In genomic region chr3:148930785-148931184, GRCh38 we compare ENCODE assay signal across 15 cellular contexts.
DNase-seq lines count a peak whose midpoint lies in the region; ATAC-seq and TF ChIP-seq lines count a peak whose summit lies in the region.
"Had no signal": no experiment of that assay in that cellular context is flagged by ENCODE, and none has a peak within 500 bp of the region (broad histone marks: within the 10 kb centered on the region; RNA-seq: fewer than 3 reads in every experiment).

No MANE protein-coding gene starts in this region.

- H3K9me3 ChIP-seq in upper lobe of left lung (no peaks in the 10 kb centered on the region), transverse colon (no peaks in the 10 kb centered on the region), PC-9 (ENCODE audit: insufficient read depth, low read depth) (no peaks in the 10 kb centered on the region)
- H3K9me3 ChIP-seq: stomach, uterus had no signal

- TF ChIP-seq POLR2A in upper lobe of left lung (IDR thresholded peaks at IDR 0.05) (no peak), transverse colon (IDR thresholded peaks at IDR 0.05) (no peak)

- H3K27ac ChIP-seq in upper lobe of left lung (no peak overlapping the region), transverse colon (no peak overlapping the region), PC-9 (no peak overlapping the region)
- H3K27ac ChIP-seq: stomach, uterus had no signal

- ATAC-seq in upper lobe of left lung (ENCODE audit: low FRiP score in 2 of 2) = no peak
- ATAC-seq: effector memory CD8-positive, alpha-beta T cell; left cardiac atrium had no signal

- no peaks in the 10 kb centered on the region for H3K4me1 ChIP-seq in upper lobe of left lung
- no peaks in the 10 kb centered on the region for H3K4me1 ChIP-seq in transverse colon
- no peaks in the 10 kb centered on the region for H3K4me1 ChIP-seq in PC-9 (replicated peaks; ENCODE audit: insufficient read depth)
- H3K4me1 ChIP-seq: stomach, uterus had no signal

- H3K4me2 ChIP-seq in PC-9 = no peak overlapping the region

- H3K36me3 ChIP-seq in upper lobe of left lung = no peaks in the 10 kb centered on the region
- H3K36me3 ChIP-seq in transverse colon = no peaks in the 10 kb centered on the region
- H3K36me3 ChIP-seq in PC-9 (ENCODE audit: low read depth) = no peaks in the 10 kb centered on the region
- H3K36me3 ChIP-seq: stomach, uterus had no signal

- H3K27me3 ChIP-seq in upper lobe of left lung (no peaks in the 10 kb centered on the region), transverse colon (no peaks in the 10 kb centered on the region), PC-9 (ENCODE audit: insufficient read depth, low read depth) (no peaks in the 10 kb centered on the region)
- H3K27me3 ChIP-seq: stomach, uterus had no signal

- DNase-seq in AG10803 (ENCODE audit: low read depth) (peak; percentile 38), HT1080 (ENCODE audit: low read depth) (peak; percentile 69), astrocyte of the hippocampus (ENCODE audit: low read depth, low spot score) (peak; percentile 55), myocyte (ENCODE audit: low read depth) (peak; percentile 44), nucleus accumbens (lab: John Stamatoyannopoulos, UW) (no peak), upper lobe of left lung (no peak), transverse colon (no peak), PC-9 (no peak)
- DNase-seq: effector memory CD8-positive, alpha-beta T cell; left cardiac atrium; NCI-H1105 treated with DMSO at 0.1 percent for 48 hours; NCI-H2171 treated with DMSO at 0.1 percent for 48 hours; retina; stomach; uterus had no signal

- in situ Hi-C loops in transverse colon (cut with MboI; ENCODE audit: low pct_ligation_motif_present in 1 of 4, low pct_unique_long_range_greater_than_20kb in 1 of 4, low sequenced_read_pairs in 3 of 4) = loop anchor here in 3 of 4 donors (25.0 kb wide), 1 partner anchor 543 kb away; no protein-coding TSS in a partner anchor

- POLR2A ChIA-PET in PC-9 (lab: Charles Lee; ENCODE audit: unreplicated experiment) = no interaction called here

- CTCF ChIA-PET in PC-9 (lab: Charles Lee) = no interaction called here

- no peaks in the 10 kb centered on the region; the same call in 1 of the 2 replicates for H3K9me2 ChIP-seq in PC-9 (ENCODE audit: insufficient read depth)

- H2AFZ ChIP-seq in PC-9 = no peak overlapping the region

- intact Hi-C loops in transverse colon (cut with DNase I; ENCODE audit: low total_unique reads) = loop anchor here (10.0 kb wide), 1 partner anchor 196 kb away; no protein-coding TSS in a partner anchor
- intact Hi-C loops in PC-9 (cut with micrococcal nuclease; ENCODE audit: unreplicated experiment) = no loop called here

- no TSS peak for BruUV-seq in PC-9 (replicated peaks; lab: Mats Ljungman, UMichigan)

- TF ChIP-seq CTCF in AG10803 (conservative IDR thresholded peaks at IDR 0.05; ENCODE audit: low read length) = no peak
- TF ChIP-seq CTCF in upper lobe of left lung (IDR thresholded peaks at IDR 0.05) = no peak
- no peak for TF ChIP-seq CTCF in transverse colon (IDR thresholded peaks at IDR 0.05)
- TF ChIP-seq CTCF in PC-9 (conservative IDR thresholded peaks at IDR 0.05) = no peak

- no peaks in the 10 kb centered on the region for H3K79me2 ChIP-seq in PC-9 (ENCODE audit: low read depth)

- H4K20me1 ChIP-seq in PC-9 (ENCODE audit: insufficient read depth) = no peaks in the 10 kb centered on the region

- H3K4me3 ChIP-seq in AG10803 (ENCODE audit: low read length) = no peak overlapping the region
- H3K4me3 ChIP-seq in upper lobe of left lung = no peak overlapping the region
- no peak overlapping the region for H3K4me3 ChIP-seq in transverse colon
- no peak overlapping the region for H3K4me3 ChIP-seq in PC-9
- H3K4me3 ChIP-seq: stomach, uterus had no signal

- H3F3A ChIP-seq in PC-9 (ENCODE audit: insufficient read depth, low read depth) = no peaks in the 10 kb centered on the region

- WGBS in upper lobe of left lung, 2 donors = 64 to 76% methylated on average over 2 of the region's 2 CpGs
- 39 to 49% methylated on average over 2 of the region's 2 CpGs for WGBS in transverse colon (ENCODE audit: low coverage in 1 of 2), 2 donors

- TF ChIP-seq EP300 in upper lobe of left lung (IDR thresholded peaks at IDR 0.05) (no peak), transverse colon (IDR thresholded peaks at IDR 0.05; ENCODE audit: low read depth) (no peak)

Comparison
In these comparisons a context has a peak if more than half of its experiments do, and no peak if none do; other contexts are left out.
1. DNase-seq: peak in AG10803 (single experiment), HT1080 (single experiment), astrocyte of the hippocampus (single experiment) and myocyte (single experiment); none in nucleus accumbens (0 of 56), upper lobe of left lung (0 of 2), transverse colon (single experiment) and PC-9 (0 of 2).